In genomic region chr17:66610734-66611133, GRCh38 we compare ENCODE assay signal across 13 cellular contexts.
"Had no signal": no experiment of that assay in that cellular context is flagged by ENCODE, and none has a peak within 500 bp of the region (broad histone marks: within the 10 kb centered on the region; RNA-seq: fewer than 3 reads in every experiment).

No MANE protein-coding gene starts in this region.

- H3K4me3 Mint-ChIP-seq: activated T-cell treated with anti-CD3 and anti-CD28 coated beads, Interleukin-2, amount 50 U/mL, for 4 hours; stimulated activated memory B cell treated with anti-CD40 and anti-IgM and Interleukin-4, amounts not matched to agents 10 μg/mL and 1 μg/mL and 100 μg/mL, for 72 hours had no signal

- H3K27ac Mint-ChIP-seq: stimulated activated memory B cell treated with anti-CD40 and anti-IgM and Interleukin-4, amounts not matched to agents 10 μg/mL and 1 μg/mL and 100 μg/mL, for 72 hours had no signal

- H3K36me3 Mint-ChIP-seq: stimulated activated memory B cell treated with anti-CD40 and anti-IgM and Interleukin-4, amounts not matched to agents 10 μg/mL and 1 μg/mL and 100 μg/mL, for 72 hours had no signal

- DNase-seq: activated CD4-positive, alpha-beta T cell treated with anti-CD3 and anti-CD28 coated beads for 4 hours; activated gamma-delta T cell treated with Interleukin-2 at 50 U/mL for 16 hours; activated T-cell treated with anti-CD3 and anti-CD28 coated beads, Interleukin-2, amount 50 U/mL, for 4 hours; adrenal gland; caudate nucleus; heart left ventricle; islet precursor cell; left ventricle myocardium superior; mesenchymal stem cell; retina; WERI-Rb-1 had no signal

- H3K4me1 Mint-ChIP-seq: stimulated activated memory B cell treated with anti-CD40 and anti-IgM and Interleukin-4, amounts not matched to agents 10 μg/mL and 1 μg/mL and 100 μg/mL, for 72 hours had no signal

- ATAC-seq: activated T-cell treated with anti-CD3 and anti-CD28 coated beads, Interleukin-2, amount 50 U/mL, for 4 hours; foreskin keratinocyte; heart left ventricle; left ventricle myocardium superior; stimulated activated memory B cell treated with anti-CD40 and anti-IgM and Interleukin-4, amounts not matched to agents 10 μg/mL and 1 μg/mL and 100 μg/mL, for 72 hours had no signal
